In genomic region chr20:46400253-46400652, GRCh38 we compare ENCODE assay signal across 10 cellular contexts. TPM values are rescaled to one million over a fixed set of nuclear protein-coding genes. Genes with fewer than 3 reads are reported as not detected.
DNase-seq lines count a peak whose midpoint lies in the region; ATAC-seq, FAIRE-seq and TF ChIP-seq lines count a peak whose summit lies in the region.
"Had no signal": no experiment of that assay in that cellular context is flagged by ENCODE, and none has a peak within 500 bp of the region (broad histone marks: within the 10 kb centered on the region; RNA-seq: fewer than 3 reads in every experiment).

No MANE protein-coding gene starts in this region.

- H3K4me1 ChIP-seq in kidney (ENCODE audit: control insufficient read depth in 1 of 2, insufficient read depth in 1 of 2, low read depth in 1 of 2, low read length in 2 of 2) = peaks cover 44 to 49% of the 10 kb centered on the region in 2 donors
- H3K4me1 ChIP-seq in thymus (ENCODE audit: control insufficient read depth, insufficient read depth, low read length) = peaks cover 23% of the 10 kb centered on the region

- H3K4me3 ChIP-seq in kidney (ENCODE audit: low read length in 2 of 2) = no peak overlapping the region
- no peak overlapping the region for H3K4me3 ChIP-seq in thymus (ENCODE audit: low read length)
- H3K4me3 ChIP-seq: A549 had no signal

- H3K27ac ChIP-seq in angular gyrus (ENCODE audit: low read depth, low read length) = peak overlapping the region; percentile 83
- peak overlapping the region; percentile 39 to 89 for H3K27ac ChIP-seq in kidney (ENCODE audit: low read depth in 2 of 2, low read length in 2 of 2)
- H3K27ac ChIP-seq in thymus (ENCODE audit: low read depth) = peak overlapping the region; percentile 68
- H3K27ac ChIP-seq: A549 had no signal

- H3K9ac ChIP-seq in kidney (ENCODE audit: low read length in 2 of 2) = peak overlapping the region in 1 of 2 donors; percentile 44

- no peak for FAIRE-seq in kidney (lab: Jason Lieb, UNC)
- FAIRE-seq: A549 had no signal

- peak overlapping the region; percentile 90 for H3K27ac Mint-ChIP-seq in T-helper 2 cell treated with Interferon-gamma antibody and Interleukin-4, amounts not matched to agents 5 μg/mL and 100 μg/mL, for 36 hours

- intact Hi-C loops in kidney (cut with DNase I) = no loop called here

- no peaks in the 10 kb centered on the region for H3K27me3 Mint-ChIP-seq in T-helper 2 cell treated with Interferon-gamma antibody and Interleukin-4, amounts not matched to agents 5 μg/mL and 100 μg/mL, for 36 hours (ENCODE audit: low read depth)

- H3K9me3 ChIP-seq in kidney (ENCODE audit: control insufficient read depth in 1 of 2, low read length in 2 of 2) (no peaks in the 10 kb centered on the region), thymus (ENCODE audit: control insufficient read depth) (no peaks in the 10 kb centered on the region)
- H3K9me3 ChIP-seq: A549 had no signal

- ATAC-seq in GM18520 (IDR thresholded peaks at IDR 0.05; ENCODE audit: unreplicated experiment) = no peak
- ATAC-seq: A549, Panc1 had no signal

- TF ChIP-seq CTCF in kidney (IDR thresholded peaks at IDR 0.05; ENCODE audit: borderline replicate concordance, extremely low read depth, insufficient read depth) = no peak

- DNase-seq in T-helper 2 cell treated with Interferon-gamma antibody and Interleukin-4, amounts not matched to agents 5 μg/mL and 100 μg/mL, for 36 hours (ENCODE audit: low spot score) = no peak
- no peak for DNase-seq in T-helper 2 cell
- no peak for DNase-seq in kidney
- no peak for DNase-seq in NCI-H1694 treated with DMSO at 0.1 percent for 48 hours (lab: John Stamatoyannopoulos, UW)
- no peak for DNase-seq in central memory CD4-positive, alpha-beta T cell

- peaks cover 0 to 3% of the 10 kb centered on the region in 2 donors for H3K36me3 ChIP-seq in kidney (ENCODE audit: control insufficient read depth in 1 of 2, insufficient read depth in 2 of 2, low read length in 2 of 2)
- H3K36me3 ChIP-seq in thymus (ENCODE audit: control insufficient read depth, insufficient read depth) = peaks cover 9% of the 10 kb centered on the region

- peaks cover 23% of the 10 kb centered on the region for H3K36me3 Mint-ChIP-seq in T-helper 2 cell treated with Interferon-gamma antibody and Interleukin-4, amounts not matched to agents 5 μg/mL and 100 μg/mL, for 36 hours (ENCODE audit: low read depth)

- no peaks in the 10 kb centered on the region for H3K27me3 ChIP-seq in thymus (ENCODE audit: control insufficient read depth, insufficient read depth)

- H3K4me1 Mint-ChIP-seq in T-helper 2 cell treated with Interferon-gamma antibody and Interleukin-4, amounts not matched to agents 5 μg/mL and 100 μg/mL, for 36 hours (ENCODE audit: low read depth) = peaks cover 54% of the 10 kb centered on the region

- peak overlapping the region; percentile 72 for H3K4me3 Mint-ChIP-seq in T-helper 2 cell treated with Interferon-gamma antibody and Interleukin-4, amounts not matched to agents 5 μg/mL and 100 μg/mL, for 36 hours

- 38% methylated on average over 4 of the region's 4 CpGs for WGBS in thymus

- H3K9me3 Mint-ChIP-seq in T-helper 2 cell treated with Interferon-gamma antibody and Interleukin-4, amounts not matched to agents 5 μg/mL and 100 μg/mL, for 36 hours = no peaks in the 10 kb centered on the region

RNA-seq across cellular contexts. Expression of gene ELMO2, which starts 6.2 kb away (rescaled TPM):
- total RNA-seq in kidney = 43.0 TPM
- polyA plus RNA-seq in kidney (ENCODE audit: insufficient read depth, low read depth, low replicate concordance) (21.0 TPM), thymus (32.9 TPM)
